In the genomic region with DNA sequence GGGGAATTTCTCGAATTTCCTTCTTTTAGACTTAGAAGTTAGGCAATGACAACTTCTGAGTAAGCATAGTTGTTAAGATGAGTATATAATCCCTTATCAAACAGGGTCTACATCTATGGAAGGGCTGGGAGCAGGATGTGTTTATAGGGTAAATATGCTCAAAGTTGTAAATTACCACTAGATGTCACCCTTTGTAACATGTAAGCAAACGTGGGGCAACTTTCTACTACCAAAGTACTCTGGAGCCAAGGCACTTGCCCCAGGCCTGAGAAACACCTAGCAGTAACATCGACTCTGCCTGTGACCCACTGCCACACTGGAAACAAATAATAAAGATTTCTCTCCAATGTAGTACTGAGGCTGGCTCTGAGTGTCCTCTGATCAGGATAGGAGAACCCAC, we compare ENCODE assay signal across 8 cellular contexts.
DNase-seq lines count a peak whose midpoint lies in the region; ATAC-seq, FAIRE-seq and TF ChIP-seq lines count a peak whose summit lies in the region.

No MANE protein-coding gene starts in this region.

- no peaks in the 10 kb centered on the region for H3K27me3 Mint-ChIP-seq in natural killer cell (ENCODE audit: low read depth in 2 of 2)
- H3K27me3 Mint-ChIP-seq in natural killer cell treated with Interleukin-12 subunit alpha and Interleukin-12 subunit beta and Interleukin-15 and Interleukin-18, amount 100 ng/mL, for 72 hours = no peaks in the 10 kb centered on the region

- intact Hi-C loops in esophagus squamous epithelium (cut with DNase I) = loop anchor here (10.0 kb wide), 1 partner anchor 524 kb away; no protein-coding TSS in a partner anchor
- intact Hi-C loops in natural killer cell (cut with micrococcal nuclease) = no loop called here

- no peak overlapping the region for H2BK120ac ChIP-seq in trophoblast cell (ENCODE audit: insufficient read depth, low read length, poor library complexity)

- H3K4me1 Mint-ChIP-seq in natural killer cell = no peaks in the 10 kb centered on the region
- H3K4me1 Mint-ChIP-seq in natural killer cell treated with Interleukin-12 subunit alpha and Interleukin-12 subunit beta and Interleukin-15 and Interleukin-18, amount 100 ng/mL, for 72 hours (ENCODE audit: low read depth in 2 of 2) = no peaks in the 10 kb centered on the region

- no peak overlapping the region for H2AK5ac ChIP-seq in trophoblast cell (ENCODE audit: low read length)

- peak in 4 of 6 experiments; percentile 14 to 49 (median 30) for TF ChIP-seq CTCF in esophagus squamous epithelium (IDR thresholded peaks at IDR 0.05)
- TF ChIP-seq CTCF in natural killer cell (IDR thresholded peaks at IDR 0.05) = no peak

- H3K14ac ChIP-seq in trophoblast cell (ENCODE audit: low read length) = no peak overlapping the region

- no peaks in the 10 kb centered on the region for H3K27me3 ChIP-seq in esophagus squamous epithelium
- no peaks in the 10 kb centered on the region for H3K27me3 ChIP-seq in trophoblast cell (ENCODE audit: insufficient read depth, low read length)

- H3K9me3 ChIP-seq in esophagus squamous epithelium (no peaks in the 10 kb centered on the region), trophoblast cell (ENCODE audit: insufficient read depth, low read depth, low read length) (no peaks in the 10 kb centered on the region)

- no peak overlapping the region for H2BK12ac ChIP-seq in trophoblast cell (ENCODE audit: low read length)

- no peak overlapping the region for H4K8ac ChIP-seq in trophoblast cell (ENCODE audit: low read depth, low read length)

- H3K4me1 ChIP-seq in esophagus squamous epithelium = no peaks in the 10 kb centered on the region
- no peaks in the 10 kb centered on the region for H3K4me1 ChIP-seq in trophoblast cell (ENCODE audit: control insufficient read depth in 1 of 2, insufficient read depth in 2 of 2, low read length in 2 of 2)

- H3K9ac ChIP-seq in trophoblast cell (ENCODE audit: low read length) = no peak overlapping the region

- ATAC-seq in GM21529 (IDR thresholded peaks at IDR 0.05; ENCODE audit: unreplicated experiment) (peak; percentile 81), natural killer cell (no peak)
- no peak for ATAC-seq in natural killer cell treated with Interleukin-12 subunit alpha and Interleukin-12 subunit beta and Interleukin-15 and Interleukin-18, amount 100 ng/mL, for 72 hours

- H3K27ac Mint-ChIP-seq in natural killer cell = no peak overlapping the region
- H3K27ac Mint-ChIP-seq in natural killer cell treated with Interleukin-12 subunit alpha and Interleukin-12 subunit beta and Interleukin-15 and Interleukin-18, amount 100 ng/mL, for 72 hours = no peak overlapping the region

- TF ChIP-seq POLR2A in esophagus squamous epithelium (IDR thresholded peaks at IDR 0.05) = no peak

- whole genome bisulfite sequencing in esophagus squamous epithelium, 2 donors = 12 to 22% methylated on average over 3 of the region's 3 CpGs
- no CpG with 5 or more reads among the region's 3 CpGs for WGBS in trophoblast cell (ENCODE audit: extremely low coverage, insufficient coverage, insufficient read length)

- no peak for FAIRE-seq in RCC 7860 (lab: Jason Lieb, UNC)

- H3K27ac ChIP-seq in esophagus squamous epithelium (no peak overlapping the region), trophoblast cell (ENCODE audit: low read depth, low read length) (no peak overlapping the region)

- H4K91ac ChIP-seq in trophoblast cell (ENCODE audit: low read depth, low read length) = no peak overlapping the region

- no peaks in the 10 kb centered on the region for H3K36me3 ChIP-seq in esophagus squamous epithelium
- H3K36me3 ChIP-seq in trophoblast cell (ENCODE audit: control insufficient read depth in 1 of 2, insufficient read depth in 2 of 2, low read length in 2 of 2) = no peaks in the 10 kb centered on the region

- in situ Hi-C loops in G401 (cut with HindIII; ENCODE audit: low sequenced_read_pairs) = no loop called here

- no peak overlapping the region for H2BK5ac ChIP-seq in trophoblast cell (ENCODE audit: low read depth, low read length, poor library complexity)

- H3K4me3 Mint-ChIP-seq in natural killer cell = no peak overlapping the region
- no peak overlapping the region for H3K4me3 Mint-ChIP-seq in natural killer cell treated with Interleukin-12 subunit alpha and Interleukin-12 subunit beta and Interleukin-15 and Interleukin-18, amount 100 ng/mL, for 72 hours

- H3K4me3 ChIP-seq in esophagus squamous epithelium = no peak overlapping the region
- H3K4me3 ChIP-seq in trophoblast cell (ENCODE audit: low read depth, low read length) = no peak overlapping the region

- no peak overlapping the region for H3K4ac ChIP-seq in trophoblast cell (ENCODE audit: low read depth, low read length)

- DNase-seq in G401 (ENCODE audit: low spot score) (peak; percentile 9), HuH-7 (ENCODE audit: low spot score) (peak; percentile 29), RCC 7860 (ENCODE audit: low spot score) (peak; percentile 23), esophagus squamous epithelium (lab: John Stamatoyannopoulos, UW) (no peak), trophoblast cell (peak; percentile 11 to 71), natural killer cell (no peak)
- no peak for DNase-seq in natural killer cell treated with Interleukin-12 subunit alpha and Interleukin-12 subunit beta and Interleukin-15 and Interleukin-18, amount 100 ng/mL, for 72 hours (ENCODE audit: low spot score)

- H2AFZ ChIP-seq in trophoblast cell (ENCODE audit: insufficient read depth, low read length, poor library complexity) = no peak overlapping the region

- no peak overlapping the region for H4K12ac ChIP-seq in trophoblast cell (ENCODE audit: low read depth, low read length)

- H3K79me1 ChIP-seq in trophoblast cell (ENCODE audit: low read length) = no peaks in the 10 kb centered on the region

- no peaks in the 10 kb centered on the region for H3K79me2 ChIP-seq in trophoblast cell (ENCODE audit: control insufficient read depth, insufficient read depth, low read length, poor library complexity)

- no peak overlapping the region for H3K18ac ChIP-seq in trophoblast cell (ENCODE audit: low read length)

- H3K9me3 Mint-ChIP-seq in natural killer cell = peaks cover 2 to 3% of the 10 kb centered on the region in 2 donors
- no peaks in the 10 kb centered on the region for H3K9me3 Mint-ChIP-seq in natural killer cell treated with Interleukin-12 subunit alpha and Interleukin-12 subunit beta and Interleukin-15 and Interleukin-18, amount 100 ng/mL, for 72 hours

- no peak overlapping the region for H3K4me2 ChIP-seq in trophoblast cell (ENCODE audit: low read length)

- H3K23ac ChIP-seq in trophoblast cell (ENCODE audit: low read length) = no peak overlapping the region

- H3K36me3 Mint-ChIP-seq in natural killer cell = no peaks in the 10 kb centered on the region
- H3K36me3 Mint-ChIP-seq in natural killer cell treated with Interleukin-12 subunit alpha and Interleukin-12 subunit beta and Interleukin-15 and Interleukin-18, amount 100 ng/mL, for 72 hours = no peaks in the 10 kb centered on the region

Comparison
In these comparisons a context has a peak if more than half of its experiments do, and no peak if none do; other contexts are left out.
1. DNase-seq: peak in G401 (single experiment), HuH-7 (single experiment), RCC 7860 (single experiment) and trophoblast cell (2 of 2); none in esophagus squamous epithelium (single experiment), natural killer cell (single experiment) and natural killer cell treated with Interleukin-12 subunit alpha and Interleukin-12 subunit beta and Interleukin-15 and Interleukin-18, amount 100 ng/mL, for 72 hours (single experiment).